In the genomic region with DNA sequence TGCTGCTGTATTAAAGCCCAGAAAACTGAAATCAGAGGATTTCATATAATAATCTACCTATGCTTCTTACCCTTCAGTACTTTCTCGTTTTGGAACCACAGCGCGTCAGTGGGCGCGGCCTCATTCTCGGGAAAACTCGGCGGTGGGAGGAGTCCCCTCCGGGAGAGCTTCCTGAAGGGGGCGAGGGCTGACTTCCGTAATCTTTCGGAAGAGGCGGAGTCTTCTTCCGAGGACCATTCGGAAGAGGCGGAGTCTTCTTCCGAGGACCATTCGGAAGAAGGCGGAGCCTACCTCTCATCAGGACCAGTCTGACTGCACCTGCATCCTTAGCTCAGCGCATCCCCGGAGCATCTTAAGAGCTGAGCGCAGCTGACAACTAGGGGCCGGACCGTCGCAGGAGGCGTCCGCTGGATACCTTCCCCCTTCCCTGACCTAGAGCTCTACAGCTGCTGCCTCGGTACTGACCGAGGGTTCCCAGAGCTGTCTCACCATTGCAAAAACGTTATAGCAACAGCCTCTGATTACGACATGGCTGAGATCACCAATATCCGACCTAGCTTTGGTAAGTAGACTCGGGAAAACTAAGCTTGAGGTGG, we compare ENCODE assay signal across 1 cellular context.
TF ChIP-seq lines count a peak whose summit lies in the region.

A gene with protein sequence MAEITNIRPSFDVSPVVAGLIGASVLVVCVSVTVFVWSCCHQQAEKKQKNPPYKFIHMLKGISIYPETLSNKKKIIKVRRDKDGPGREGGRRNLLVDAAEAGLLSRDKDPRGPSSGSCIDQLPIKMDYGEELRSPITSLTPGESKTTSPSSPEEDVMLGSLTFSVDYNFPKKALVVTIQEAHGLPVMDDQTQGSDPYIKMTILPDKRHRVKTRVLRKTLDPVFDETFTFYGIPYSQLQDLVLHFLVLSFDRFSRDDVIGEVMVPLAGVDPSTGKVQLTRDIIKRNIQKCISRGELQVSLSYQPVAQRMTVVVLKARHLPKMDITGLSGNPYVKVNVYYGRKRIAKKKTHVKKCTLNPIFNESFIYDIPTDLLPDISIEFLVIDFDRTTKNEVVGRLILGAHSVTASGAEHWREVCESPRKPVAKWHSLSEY (plus strand): TSS at position 334 of the 596 bp plus-strand sequence. CDS start 195 bp downstream, at position 529.

TF ChIP-seq in GM12878, 131 proteins besides CTCF, POLR2A, EP300 and RAD21 (continued from another document):
- TF ChIP-seq GABPA (IDR thresholded peaks at IDR 0.05; ENCODE audit: low read depth): 0 out of 2 replicates have a peak, but pooled peaks have one; percentile 9
- 0 out of 2 replicates have a peak, but pooled peaks have one; percentile 38 for TF ChIP-seq YBX1 (IDR thresholded peaks at IDR 0.05)
- TF ChIP-seq, protein P1, sequence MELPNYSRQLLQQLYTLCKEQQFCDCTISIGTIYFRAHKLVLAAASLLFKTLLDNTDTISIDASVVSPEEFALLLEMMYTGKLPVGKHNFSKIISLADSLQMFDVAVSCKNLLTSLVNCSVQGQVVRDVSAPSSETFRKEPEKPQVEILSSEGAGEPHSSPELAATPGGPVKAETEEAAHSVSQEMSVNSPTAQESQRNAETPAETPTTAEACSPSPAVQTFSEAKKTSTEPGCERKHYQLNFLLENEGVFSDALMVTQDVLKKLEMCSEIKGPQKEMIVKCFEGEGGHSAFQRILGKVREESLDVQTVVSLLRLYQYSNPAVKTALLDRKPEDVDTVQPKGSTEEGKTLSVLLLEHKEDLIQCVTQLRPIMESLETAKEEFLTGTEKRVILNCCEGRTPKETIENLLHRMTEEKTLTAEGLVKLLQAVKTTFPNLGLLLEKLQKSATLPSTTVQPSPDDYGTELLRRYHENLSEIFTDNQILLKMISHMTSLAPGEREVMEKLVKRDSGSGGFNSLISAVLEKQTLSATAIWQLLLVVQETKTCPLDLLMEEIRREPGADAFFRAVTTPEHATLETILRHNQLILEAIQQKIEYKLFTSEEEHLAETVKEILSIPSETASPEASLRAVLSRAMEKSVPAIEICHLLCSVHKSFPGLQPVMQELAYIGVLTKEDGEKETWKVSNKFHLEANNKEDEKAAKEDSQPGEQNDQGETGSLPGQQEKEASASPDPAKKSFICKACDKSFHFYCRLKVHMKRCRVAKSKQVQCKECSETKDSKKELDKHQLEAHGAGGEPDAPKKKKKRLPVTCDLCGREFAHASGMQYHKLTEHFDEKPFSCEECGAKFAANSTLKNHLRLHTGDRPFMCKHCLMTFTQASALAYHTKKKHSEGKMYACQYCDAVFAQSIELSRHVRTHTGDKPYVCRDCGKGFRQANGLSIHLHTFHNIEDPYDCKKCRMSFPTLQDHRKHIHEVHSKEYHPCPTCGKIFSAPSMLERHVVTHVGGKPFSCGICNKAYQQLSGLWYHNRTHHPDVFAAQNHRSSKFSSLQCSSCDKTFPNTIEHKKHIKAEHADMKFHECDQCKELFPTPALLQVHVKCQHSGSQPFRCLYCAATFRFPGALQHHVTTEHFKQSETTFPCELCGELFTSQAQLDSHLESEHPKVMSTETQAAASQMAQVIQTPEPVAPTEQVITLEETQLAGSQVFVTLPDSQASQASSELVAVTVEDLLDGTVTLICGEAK (IDR thresholded peaks at IDR 0.05; ENCODE audit: borderline replicate concordance): peak; percentile 55; the same call in 1 of the 2 replicates
- TF ChIP-seq RCOR1 (conservative IDR thresholded peaks at IDR 0.05; ENCODE audit: low read depth, low read length): peak; percentile 93; the same call in 1 of the 2 replicates
- TF ChIP-seq HDAC2 (IDR thresholded peaks at IDR 0.05): 0 out of 2 replicates have a peak, but pooled peaks have one; percentile 93
- 0 out of 4 replicates have a peak, but pooled peaks of 1 of the 2 experiments have one; percentile 15 for TF ChIP-seq BHLHE40 (IDR thresholded peaks at IDR 0.05; ENCODE audit: borderline replicate concordance in 1 of 2, low read depth in 2 of 2, low read length in 1 of 2)
- TF ChIP-seq, protein P2, sequence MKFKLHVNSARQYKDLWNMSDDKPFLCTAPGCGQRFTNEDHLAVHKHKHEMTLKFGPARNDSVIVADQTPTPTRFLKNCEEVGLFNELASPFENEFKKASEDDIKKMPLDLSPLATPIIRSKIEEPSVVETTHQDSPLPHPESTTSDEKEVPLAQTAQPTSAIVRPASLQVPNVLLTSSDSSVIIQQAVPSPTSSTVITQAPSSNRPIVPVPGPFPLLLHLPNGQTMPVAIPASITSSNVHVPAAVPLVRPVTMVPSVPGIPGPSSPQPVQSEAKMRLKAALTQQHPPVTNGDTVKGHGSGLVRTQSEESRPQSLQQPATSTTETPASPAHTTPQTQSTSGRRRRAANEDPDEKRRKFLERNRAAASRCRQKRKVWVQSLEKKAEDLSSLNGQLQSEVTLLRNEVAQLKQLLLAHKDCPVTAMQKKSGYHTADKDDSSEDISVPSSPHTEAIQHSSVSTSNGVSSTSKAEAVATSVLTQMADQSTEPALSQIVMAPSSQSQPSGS (IDR thresholded peaks at IDR 0.05; ENCODE audit: low read length): no peak
- TF ChIP-seq, protein P3, sequence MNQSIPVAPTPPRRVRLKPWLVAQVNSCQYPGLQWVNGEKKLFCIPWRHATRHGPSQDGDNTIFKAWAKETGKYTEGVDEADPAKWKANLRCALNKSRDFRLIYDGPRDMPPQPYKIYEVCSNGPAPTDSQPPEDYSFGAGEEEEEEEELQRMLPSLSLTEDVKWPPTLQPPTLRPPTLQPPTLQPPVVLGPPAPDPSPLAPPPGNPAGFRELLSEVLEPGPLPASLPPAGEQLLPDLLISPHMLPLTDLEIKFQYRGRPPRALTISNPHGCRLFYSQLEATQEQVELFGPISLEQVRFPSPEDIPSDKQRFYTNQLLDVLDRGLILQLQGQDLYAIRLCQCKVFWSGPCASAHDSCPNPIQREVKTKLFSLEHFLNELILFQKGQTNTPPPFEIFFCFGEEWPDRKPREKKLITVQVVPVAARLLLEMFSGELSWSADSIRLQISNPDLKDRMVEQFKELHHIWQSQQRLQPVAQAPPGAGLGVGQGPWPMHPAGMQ (IDR thresholded peaks at IDR 0.05; ENCODE audit: borderline replicate concordance): no peak
- 0 out of 2 replicates have a peak, but pooled peaks have one; percentile 50 for TF ChIP-seq IKZF1 (conservative IDR thresholded peaks at IDR 0.05)
- peak; percentile 99 for TF ChIP-seq KDM1A (IDR thresholded peaks at IDR 0.05; ENCODE audit: borderline replicate concordance)
- no peak for TF ChIP-seq CREB1 (IDR thresholded peaks at IDR 0.05; ENCODE audit: low read depth)
- TF ChIP-seq LARP7 (IDR thresholded peaks at IDR 0.05): no peak
- TF ChIP-seq EGR1 (IDR thresholded peaks at IDR 0.05; ENCODE audit: borderline replicate concordance in 1 of 2, low read depth in 2 of 2, low read length in 2 of 2): no peak
- no peak for TF ChIP-seq HDGF (IDR thresholded peaks at IDR 0.05)
- peak; percentile 63; the same call in 1 of the 2 replicates for TF ChIP-seq SPI1 (IDR thresholded peaks at IDR 0.05; ENCODE audit: borderline replicate concordance, insufficient read depth, low read depth, low read length)
- 0 out of 2 replicates have a peak, but pooled peaks have one; percentile 20 for TF ChIP-seq YY1 (IDR thresholded peaks at IDR 0.05; ENCODE audit: low read depth, low read length)
TF ChIP-seq in GM12878: peak in this region for 10.
